ENCODE assay signal across 8 cellular contexts in the genomic region with DNA sequence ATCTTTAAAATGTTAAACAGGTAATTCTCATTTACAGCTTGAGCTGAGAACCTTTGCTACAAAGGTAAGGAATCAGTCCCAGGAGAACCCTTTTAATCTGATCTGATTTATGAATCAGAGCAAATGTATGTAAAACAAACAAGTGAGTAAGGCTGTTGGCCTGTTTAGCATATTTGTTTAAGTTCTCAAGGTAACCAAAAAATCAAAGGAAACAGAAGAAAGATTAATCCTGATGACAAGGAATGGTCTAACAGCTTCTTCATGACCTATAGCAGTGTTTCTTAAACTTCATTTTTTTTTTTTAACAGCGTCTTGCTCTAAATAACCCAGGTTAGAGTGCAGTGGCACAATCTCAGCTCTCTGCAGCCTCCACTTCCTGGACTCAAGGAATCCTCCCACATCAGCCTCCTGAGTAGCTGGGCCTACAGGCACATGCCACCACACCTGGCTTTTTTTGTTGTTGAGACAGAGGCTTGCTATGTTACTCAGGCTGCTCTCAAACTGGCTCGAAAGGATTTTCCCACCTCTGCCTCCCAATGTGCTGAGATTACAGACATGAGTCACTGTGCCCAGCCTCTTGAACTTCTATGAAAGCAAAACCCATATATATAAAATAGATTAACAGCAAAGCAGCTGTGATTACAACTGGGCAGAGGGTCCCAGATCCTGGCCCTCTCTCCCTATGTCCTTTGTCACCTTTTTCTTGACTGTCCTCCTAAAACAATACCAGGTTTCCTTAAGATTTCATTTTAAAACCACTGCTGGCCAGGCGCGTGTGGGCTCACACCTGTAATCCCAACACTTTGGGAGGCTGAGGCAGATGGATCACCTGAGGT. TPM values are rescaled to one million over a fixed set of nuclear protein-coding genes. Genes with fewer than 3 reads are reported as not detected.
DNase-seq lines count a peak whose midpoint lies in the region; ATAC-seq, FAIRE-seq and TF ChIP-seq lines count a peak whose summit lies in the region.
"Had no signal": no experiment of that assay in that cellular context is flagged by ENCODE, and none has a peak within 500 bp of the region (broad histone marks: within the 10 kb centered on the region; RNA-seq: fewer than 3 reads in every experiment).

No MANE protein-coding gene starts in this region.

- no peak for FAIRE-seq in bronchial epithelial cell (lab: Jason Lieb, UNC)

- DNase-seq in M059J (ENCODE audit: low read depth) (peak; percentile 73), bronchial epithelial cell (ENCODE audit: low read depth) (peak; percentile 97), psoas muscle (no peak), natural killer cell (no peak)
- DNase-seq: activated gamma-delta T cell, Karpas-422 had no signal

- H3K36me3 ChIP-seq in bronchial epithelial cell (ENCODE audit: control insufficient read depth, insufficient read depth, low read length) (no peaks in the 10 kb centered on the region), psoas muscle (ENCODE audit: insufficient read depth in 1 of 2, low read depth in 1 of 2) (peaks cover 0 to 18% of the 10 kb centered on the region in 2 donors)

- no peak overlapping the region for H3K4me3 ChIP-seq in bronchial epithelial cell (ENCODE audit: low read depth, low read length)
- no peak overlapping the region for H3K4me3 ChIP-seq in psoas muscle

- peaks cover 16% of the 10 kb centered on the region for H3K4me1 ChIP-seq in psoas muscle

- no peaks in the 10 kb centered on the region for H3K9me3 Mint-ChIP-seq in natural killer cell

- no peak for TF ChIP-seq CTCF in bronchial epithelial cell (IDR thresholded peaks at IDR 0.05; ENCODE audit: insufficient read depth, low read length, severe bottlenecking)
- no peak for TF ChIP-seq CTCF in psoas muscle (IDR thresholded peaks at IDR 0.05)
- TF ChIP-seq CTCF in natural killer cell (IDR thresholded peaks at IDR 0.05): no peak

- ATAC-seq in psoas muscle (no peak), natural killer cell (no peak), HG02763 (IDR thresholded peaks at IDR 0.05; ENCODE audit: unreplicated experiment) (no peak), GM19463 (IDR thresholded peaks at IDR 0.05; ENCODE audit: unreplicated experiment) (no peak)

- H3K27ac Mint-ChIP-seq in natural killer cell: no peak overlapping the region

- no peaks in the 10 kb centered on the region for H3K27me3 Mint-ChIP-seq in natural killer cell (ENCODE audit: low read depth in 2 of 2)

- intact Hi-C loops in psoas muscle (cut with DNase I) (no loop called here), natural killer cell (cut with micrococcal nuclease) (no loop called here)

- WGBS in psoas muscle, 3 donors: 93 to 98% (median 93%) methylated on average over 4 of the region's 4 CpGs

- peak overlapping the region; percentile 53 for H3K27ac ChIP-seq in psoas muscle

- no peaks in the 10 kb centered on the region for H3K36me3 Mint-ChIP-seq in natural killer cell

- H3K4me1 Mint-ChIP-seq in natural killer cell: peaks cover 4 to 8% of the 10 kb centered on the region in 2 donors

- H3K27me3 ChIP-seq in bronchial epithelial cell (ENCODE audit: control insufficient read depth, insufficient read depth, low read length) (no peaks in the 10 kb centered on the region), psoas muscle (ENCODE audit: insufficient read depth in 3 of 3, low read length in 2 of 3) (no peaks in the 10 kb centered on the region)

- no peak overlapping the region for H3K4me3 Mint-ChIP-seq in natural killer cell

- no peaks in the 10 kb centered on the region for H3K9me3 ChIP-seq in psoas muscle

RNA-seq across cellular contexts. Expression of a gene that starts 5.1 kb away (rescaled TPM):
- 360 and 365 TPM in 2 replicates for total RNA-seq in M059J (2014; rRNA removed; shearing (Covaris generic))
- 182 and 188 TPM in 2 replicates for total RNA-seq in bronchial epithelial cell
- 100 to 1,000 TPM in 2 of 4 donors, 10 to 100 TPM in 2; 50.1 to 232 (median 85.0) TPM for total RNA-seq in psoas muscle
- polyA plus RNA-seq in psoas muscle: 100 to 1,000 TPM in 1 of 3 donors, 10 to 100 TPM in 2; 79.2 to 164 (median 92.6) TPM
- total RNA-seq in natural killer cell: 10 to 100 TPM; 45.0 to 54.8 (median 50.5) TPM

RNA-seq across cellular contexts. Expression of a gene that starts 23.3 kb away (rescaled TPM):
- 170 and 171 TPM in 2 replicates for total RNA-seq in M059J (2014; rRNA removed; shearing (Covaris generic))
- 60.0 and 87.1 TPM in 2 replicates for total RNA-seq in bronchial epithelial cell
- total RNA-seq in psoas muscle: 100 to 1,000 TPM; 161 to 203 (median 185) TPM
- 10 to 100 TPM; 50.1 to 60.4 (median 56.2) TPM for polyA plus RNA-seq in psoas muscle
- 100 to 1,000 TPM; 240 to 294 (median 250) TPM for total RNA-seq in natural killer cell

RNA-seq across cellular contexts. Expression of a gene that starts 27.9 kb away (rescaled TPM):
- 28.7 and 39.4 TPM in 2 replicates for total RNA-seq in M059J (2014; rRNA removed; shearing (Covaris generic))
- 47.0 and 57.1 TPM in 2 replicates for total RNA-seq in bronchial epithelial cell
- total RNA-seq in psoas muscle: 10 to 100 TPM; 16.4 to 44.2 (median 29.4) TPM
- 10 to 100 TPM; 19.7 to 84.0 (median 56.3) TPM for polyA plus RNA-seq in psoas muscle
- 10 to 100 TPM; 58.1 to 67.4 (median 61.2) TPM for total RNA-seq in natural killer cell

RNA-seq across cellular contexts. Expression of a gene that starts 46.1 kb away (rescaled TPM):
- 42.4 and 45.4 TPM in 2 replicates for total RNA-seq in M059J (2014; rRNA removed; shearing (Covaris generic))
- 21.4 and 22.4 TPM in 2 replicates for total RNA-seq in bronchial epithelial cell
- total RNA-seq in psoas muscle: 10 to 100 TPM; 19.3 to 32.9 (median 22.0) TPM
- 10 to 100 TPM; 15.1 to 24.7 (median 17.1) TPM for polyA plus RNA-seq in psoas muscle
- 10 to 100 TPM; 71.1 to 78.1 (median 77.0) TPM for total RNA-seq in natural killer cell

RNA-seq across cellular contexts. Expression of a gene that starts 49.6 kb away (rescaled TPM):
- total RNA-seq in M059J (2014; rRNA removed; shearing (Covaris generic)): 4.8 and 6.1 TPM in 2 replicates
- total RNA-seq in bronchial epithelial cell (1.8 and 3.2 TPM in 2 replicates), psoas muscle (1 to 10 TPM; 2.7 to 7.0 (median 3.6) TPM), natural killer cell (10 to 100 TPM in 2 of 3 donors, 1 to 10 TPM in 1; 9.3 to 18.6 (median 11.3) TPM)
- 1 to 10 TPM; 3.3 to 6.4 (median 4.9) TPM for polyA plus RNA-seq in psoas muscle

Comparison
In these comparisons a context has a peak if more than half of its experiments do, and no peak if none do; other contexts are left out.
1. DNase-seq: peak in M059J (single experiment) and bronchial epithelial cell (single experiment); none in psoas muscle (0 of 2) and natural killer cell (single experiment).